1 cellular context compared by ENCODE assay signal in genomic region chr5:158921441-158922262, GRCh38.
TF ChIP-seq lines count a peak whose summit lies in the region.

No MANE protein-coding gene starts in this region.

TF ChIP-seq in GM12878, 131 proteins besides CTCF, POLR2A, EP300 and RAD21 (continued from another document and continues in another):
- TF ChIP-seq CUX1 (IDR thresholded peaks at IDR 0.05; ENCODE audit: insufficient replicate concordance, low read depth, low read length): peak; percentile 54
- no peak for TF ChIP-seq EED (IDR thresholded peaks at IDR 0.05; ENCODE audit: low read depth)
- TF ChIP-seq TCF12 (IDR thresholded peaks at IDR 0.05; ENCODE audit: low read depth, low read length): 0 out of 2 replicates have a peak, but pooled peaks have one; percentile 4
- no peak for TF ChIP-seq SIX5 (IDR thresholded peaks at IDR 0.05; ENCODE audit: low read depth, low read length, severe bottlenecking)
- TF ChIP-seq RCOR1 (conservative IDR thresholded peaks at IDR 0.05; ENCODE audit: low read depth, low read length): no peak
- TF ChIP-seq ZNF384 (IDR thresholded peaks at IDR 0.05; ENCODE audit: borderline replicate concordance, low read depth, low read length): no peak
- no peak for TF ChIP-seq RUNX3 (IDR thresholded peaks at IDR 0.05; ENCODE audit: low read length)
- no peak for TF ChIP-seq FOXK2 (IDR thresholded peaks at IDR 0.05)
- TF ChIP-seq MTA3 (IDR thresholded peaks at IDR 0.05; ENCODE audit: borderline replicate concordance, low read length): no peak
- TF ChIP-seq BRCA1 (IDR thresholded peaks at IDR 0.05; ENCODE audit: low read depth, low read length): no peak
- no peak for TF ChIP-seq RFX5 (IDR thresholded peaks at IDR 0.05; ENCODE audit: low read depth, low read length)
- TF ChIP-seq SPI1 (IDR thresholded peaks at IDR 0.05; ENCODE audit: borderline replicate concordance, insufficient read depth, low read depth, low read length): 0 out of 2 replicates have a peak, but pooled peaks have one; percentile 3
- TF ChIP-seq ZNF687 (IDR thresholded peaks at IDR 0.05): peak; percentile 85
- no peak for TF ChIP-seq RB1 (IDR thresholded peaks at IDR 0.05; ENCODE audit: borderline replicate concordance)
- TF ChIP-seq ZBTB33 (IDR thresholded peaks at IDR 0.05): no peak
- TF ChIP-seq SKIL (IDR thresholded peaks at IDR 0.05; ENCODE audit: low read depth, poor library complexity, severe bottlenecking): peak; percentile 86
- no peak; the same call in 1 of the 2 replicates for TF ChIP-seq ZBTB40 (IDR thresholded peaks at IDR 0.05; ENCODE audit: borderline replicate concordance)
- TF ChIP-seq, protein P1, sequence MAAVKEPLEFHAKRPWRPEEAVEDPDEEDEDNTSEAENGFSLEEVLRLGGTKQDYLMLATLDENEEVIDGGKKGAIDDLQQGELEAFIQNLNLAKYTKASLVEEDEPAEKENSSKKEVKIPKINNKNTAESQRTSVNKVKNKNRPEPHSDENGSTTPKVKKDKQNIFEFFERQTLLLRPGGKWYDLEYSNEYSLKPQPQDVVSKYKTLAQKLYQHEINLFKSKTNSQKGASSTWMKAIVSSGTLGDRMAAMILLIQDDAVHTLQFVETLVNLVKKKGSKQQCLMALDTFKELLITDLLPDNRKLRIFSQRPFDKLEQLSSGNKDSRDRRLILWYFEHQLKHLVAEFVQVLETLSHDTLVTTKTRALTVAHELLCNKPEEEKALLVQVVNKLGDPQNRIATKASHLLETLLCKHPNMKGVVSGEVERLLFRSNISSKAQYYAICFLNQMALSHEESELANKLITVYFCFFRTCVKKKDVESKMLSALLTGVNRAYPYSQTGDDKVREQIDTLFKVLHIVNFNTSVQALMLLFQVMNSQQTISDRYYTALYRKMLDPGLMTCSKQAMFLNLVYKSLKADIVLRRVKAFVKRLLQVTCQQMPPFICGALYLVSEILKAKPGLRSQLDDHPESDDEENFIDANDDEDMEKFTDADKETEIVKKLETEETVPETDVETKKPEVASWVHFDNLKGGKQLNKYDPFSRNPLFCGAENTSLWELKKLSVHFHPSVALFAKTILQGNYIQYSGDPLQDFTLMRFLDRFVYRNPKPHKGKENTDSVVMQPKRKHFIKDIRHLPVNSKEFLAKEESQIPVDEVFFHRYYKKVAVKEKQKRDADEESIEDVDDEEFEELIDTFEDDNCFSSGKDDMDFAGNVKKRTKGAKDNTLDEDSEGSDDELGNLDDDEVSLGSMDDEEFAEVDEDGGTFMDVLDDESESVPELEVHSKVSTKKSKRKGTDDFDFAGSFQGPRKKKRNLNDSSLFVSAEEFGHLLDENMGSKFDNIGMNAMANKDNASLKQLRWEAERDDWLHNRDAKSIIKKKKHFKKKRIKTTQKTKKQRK (IDR thresholded peaks at IDR 0.05; ENCODE audit: low read depth, low read length): no peak
- TF ChIP-seq BCL11A (IDR thresholded peaks at IDR 0.05; ENCODE audit: low read depth, low read length): peak; percentile 98
- no peak for TF ChIP-seq NFYA (IDR thresholded peaks at IDR 0.05; ENCODE audit: borderline replicate concordance, low read depth, low read length)
- no peak for TF ChIP-seq HDGF (IDR thresholded peaks at IDR 0.05)
- TF ChIP-seq, protein P2, sequence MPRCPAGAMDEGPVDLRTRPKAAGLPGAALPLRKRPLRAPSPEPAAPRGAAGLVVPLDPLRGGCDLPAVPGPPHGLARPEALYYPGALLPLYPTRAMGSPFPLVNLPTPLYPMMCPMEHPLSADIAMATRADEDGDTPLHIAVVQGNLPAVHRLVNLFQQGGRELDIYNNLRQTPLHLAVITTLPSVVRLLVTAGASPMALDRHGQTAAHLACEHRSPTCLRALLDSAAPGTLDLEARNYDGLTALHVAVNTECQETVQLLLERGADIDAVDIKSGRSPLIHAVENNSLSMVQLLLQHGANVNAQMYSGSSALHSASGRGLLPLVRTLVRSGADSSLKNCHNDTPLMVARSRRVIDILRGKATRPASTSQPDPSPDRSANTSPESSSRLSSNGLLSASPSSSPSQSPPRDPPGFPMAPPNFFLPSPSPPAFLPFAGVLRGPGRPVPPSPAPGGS (IDR thresholded peaks at IDR 0.05; ENCODE audit: borderline replicate concordance, insufficient read depth, low read depth, low read length, poor library complexity, severe bottlenecking): no peak
- TF ChIP-seq ZNF207 (IDR thresholded peaks at IDR 0.05; ENCODE audit: borderline replicate concordance): 0 out of 2 replicates have a peak, but pooled peaks have one; percentile 55
- TF ChIP-seq DPF2 (IDR thresholded peaks at IDR 0.05): peak; percentile 99
- no peak for TF ChIP-seq HDAC2 (IDR thresholded peaks at IDR 0.05)
- TF ChIP-seq SRF (IDR thresholded peaks at IDR 0.05; ENCODE audit: low read depth in 2 of 2, low read length in 2 of 2): no peak
- no peak for TF ChIP-seq TARDBP (IDR thresholded peaks at IDR 0.05; ENCODE audit: borderline replicate concordance)
- 0 out of 2 replicates have a peak, but pooled peaks have one; percentile 15 for TF ChIP-seq PKNOX1 (IDR thresholded peaks at IDR 0.05)
- peak; percentile 59 for TF ChIP-seq SMAD1 (IDR thresholded peaks at IDR 0.05; ENCODE audit: low read depth, partially characterized antibody)
